Comparison of ENCODE assay signal across 11 cellular contexts in the genomic region with DNA sequence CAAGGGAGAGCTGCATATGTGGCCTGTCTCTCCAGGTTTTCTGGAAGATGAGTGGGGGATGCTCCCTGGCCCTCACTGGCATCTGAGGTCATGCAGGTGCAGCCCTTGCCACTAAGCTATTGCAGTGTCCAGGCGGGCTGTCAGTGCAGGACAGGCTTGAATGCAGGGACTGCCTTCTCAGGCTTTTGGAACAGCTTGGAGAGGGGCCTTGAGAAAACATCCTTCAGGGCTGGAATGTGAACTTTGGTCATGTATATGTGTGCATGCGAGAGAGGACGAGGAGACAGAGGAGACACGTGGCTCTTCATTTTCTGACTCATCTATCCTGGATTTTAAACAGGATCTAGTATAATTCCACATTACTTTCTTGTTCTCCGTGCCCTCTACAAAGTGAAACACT.
A peak's percentile ranks its signal among the peaks of the same experiment; 100 is the strongest.
DNase-seq lines count a peak whose midpoint lies in the region; ATAC-seq and TF ChIP-seq lines count a peak whose summit lies in the region.
"Had no signal": no experiment of that assay in that cellular context is flagged by ENCODE, and none has a peak within 500 bp of the region (broad histone marks: within the 10 kb centered on the region; RNA-seq: fewer than 3 reads in every experiment).

No MANE protein-coding gene starts in this region.

- no peaks in the 10 kb centered on the region for H3K9me2 ChIP-seq in hepatocyte (replicated peaks; ENCODE audit: insufficient read depth)

- peaks cover 16% of the 10 kb centered on the region for H3K27me3 Mint-ChIP-seq in activated T-helper 17 cell treated with anti-CD3 and anti-CD28 coated beads, Interleukin-2, amount 50 U/mL, for 72 hours

- H3K4me1 Mint-ChIP-seq in activated T-helper 17 cell treated with anti-CD3 and anti-CD28 coated beads, Interleukin-2, amount 50 U/mL, for 72 hours: peaks cover 18% of the 10 kb centered on the region

- H2AFZ ChIP-seq in hepatocyte: no peak overlapping the region

- ATAC-seq in activated T-helper 17 cell treated with anti-CD3 and anti-CD28 coated beads, Interleukin-2, amount 50 U/mL, for 72 hours (replicated peaks): no peak
- ATAC-seq in lower lobe of right lung: no peak
- ATAC-seq in GM19023 (IDR thresholded peaks at IDR 0.05; ENCODE audit: unreplicated experiment): no peak
- ATAC-seq: Right ventricle myocardium inferior had no signal

- peak overlapping the region; percentile 77 for H3K27ac ChIP-seq in hepatocyte
- H3K27ac ChIP-seq in lower lobe of right lung: no peak overlapping the region

- POLR2A ChIA-PET in AG04449 (lab: Yijun Ruan, JAX): interaction anchor here (0.9 to 1.0 kb wide), 3 partner anchors 38 to 98 kb away, joined by 3 to 4 read pairs (median 3); no protein-coding TSS in a partner anchor

- H4K20me1 ChIP-seq in hepatocyte (ENCODE audit: insufficient read depth, poor library complexity, severe bottlenecking): no peaks in the 10 kb centered on the region

- peak; percentile 66 for DNase-seq in AG04449 (ENCODE audit: low read depth, low spot score)
- DNase-seq in ELR (ENCODE audit: low read depth): peak; percentile 90
- DNase-seq in hepatocyte (ENCODE audit: low spot score): peak; percentile 63
- no peak for DNase-seq in lower lobe of right lung
- no peak for DNase-seq in NK-92 treated with Interleukin-12 subunit alpha and Interleukin-12 subunit beta, amount 100 ng/mL, for 24 hours (lab: John Stamatoyannopoulos, UW)
- no peak for DNase-seq in CD1c-positive myeloid dendritic cell (ENCODE audit: extremely low spot score)
- DNase-seq: activated T-cell treated with anti-CD3 and anti-CD28 coated beads, Interleukin-2, amount 50 U/mL, for 24 hours; NCI-H446 treated with DMSO at 0.1 percent for 48 hours had no signal

- H3K36me3 ChIP-seq in hepatocyte (replicated peaks; ENCODE audit: insufficient read depth, low read depth) (no peaks in the 10 kb centered on the region), lower lobe of right lung (no peaks in the 10 kb centered on the region)

- CTCF ChIA-PET in AG04449 (lab: Yijun Ruan, JAX): interaction anchor here (0.8 to 1.5 kb wide), 2 partner anchors 75 to 105 kb away, joined by 3 to 4 read pairs; no protein-coding TSS in a partner anchor

- H3K9me3 Mint-ChIP-seq in activated T-helper 17 cell treated with anti-CD3 and anti-CD28 coated beads, Interleukin-2, amount 50 U/mL, for 72 hours: no peaks in the 10 kb centered on the region
- H3K9me3 Mint-ChIP-seq: activated T-cell treated with anti-CD3 and anti-CD28 coated beads, Interleukin-2, amount 50 U/mL, for 24 hours had no signal

- peak overlapping the region; percentile 54 for H3K4me2 ChIP-seq in hepatocyte

- peak overlapping the region; percentile 36 for H3K27ac Mint-ChIP-seq in activated T-helper 17 cell treated with anti-CD3 and anti-CD28 coated beads, Interleukin-2, amount 50 U/mL, for 72 hours
- H3K27ac Mint-ChIP-seq: activated T-cell treated with anti-CD3 and anti-CD28 coated beads, Interleukin-2, amount 50 U/mL, for 24 hours had no signal

- H3K4me3 Mint-ChIP-seq in activated T-helper 17 cell treated with anti-CD3 and anti-CD28 coated beads, Interleukin-2, amount 50 U/mL, for 72 hours: no peak overlapping the region
- H3K4me3 Mint-ChIP-seq: activated T-cell treated with anti-CD3 and anti-CD28 coated beads, Interleukin-2, amount 50 U/mL, for 24 hours had no signal

- no peaks in the 10 kb centered on the region for H3K79me2 ChIP-seq in hepatocyte

- intact Hi-C loops in lower lobe of right lung (cut with DNase I): no loop called here

- H3K27me3 ChIP-seq in hepatocyte (no peaks in the 10 kb centered on the region), lower lobe of right lung (ENCODE audit: low read depth) (no peaks in the 10 kb centered on the region)

- H3K4me3 ChIP-seq in AG04449 (ENCODE audit: low read depth, low read length): no peak overlapping the region
- H3K4me3 ChIP-seq in hepatocyte: no peak overlapping the region
- H3K4me3 ChIP-seq in lower lobe of right lung: no peak overlapping the region

- no peaks in the 10 kb centered on the region for H3K36me3 Mint-ChIP-seq in activated T-helper 17 cell treated with anti-CD3 and anti-CD28 coated beads, Interleukin-2, amount 50 U/mL, for 72 hours (ENCODE audit: low read depth)

- no peak for TF ChIP-seq CTCF in AG04449 (IDR thresholded peaks at IDR 0.05; ENCODE audit: insufficient read depth, low read length, missing control alignments)
- no peak for TF ChIP-seq CTCF in hepatocyte (IDR thresholded peaks at IDR 0.05; ENCODE audit: poor library complexity)
- TF ChIP-seq CTCF in lower lobe of right lung (IDR thresholded peaks at IDR 0.05): no peak

- WGBS in hepatocyte (ENCODE audit: low lambda C conversion rate, missing lambda C conversion rate): 26% methylated on average over 5 of the region's 5 CpGs

- H3K4me1 ChIP-seq in hepatocyte (ENCODE audit: insufficient read depth) (peaks cover 38% of the 10 kb centered on the region), lower lobe of right lung (no peaks in the 10 kb centered on the region)

- H3K9me3 ChIP-seq in hepatocyte (ENCODE audit: low read depth) (no peaks in the 10 kb centered on the region), lower lobe of right lung (no peaks in the 10 kb centered on the region)

Comparison
In these comparisons a context has a peak if more than half of its experiments do, and no peak if none do; other contexts are left out.
1. DNase-seq: peak in AG04449 (single experiment), ELR (single experiment) and hepatocyte (single experiment); none in lower lobe of right lung (single experiment), NK-92 treated with Interleukin-12 subunit alpha and Interleukin-12 subunit beta, amount 100 ng/mL, for 24 hours (single experiment) and CD1c-positive myeloid dendritic cell (single experiment).